8 cellular contexts compared by ENCODE assay signal in the genomic region with DNA sequence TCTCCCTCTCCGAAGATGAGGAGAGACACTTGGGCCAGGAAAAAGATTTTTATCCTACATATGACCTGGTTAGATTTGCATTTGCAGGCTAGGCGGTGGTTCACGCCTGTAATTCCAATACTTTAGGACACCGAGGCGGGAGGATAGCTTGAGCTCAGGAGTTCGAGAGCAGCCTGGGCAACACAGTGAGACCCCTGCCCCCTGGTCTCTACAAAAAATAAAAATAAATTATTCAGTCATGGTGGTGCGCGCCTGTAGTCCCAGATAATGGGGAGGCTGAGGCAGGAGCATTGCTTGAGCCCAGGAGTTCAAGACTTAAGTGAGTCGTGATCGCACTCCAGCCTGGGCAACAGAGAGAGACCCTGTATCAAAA. TPM values are rescaled to one million over a fixed set of nuclear protein-coding genes. Genes with fewer than 3 reads are reported as not detected.
DNase-seq lines count a peak whose midpoint lies in the region; ATAC-seq and TF ChIP-seq lines count a peak whose summit lies in the region.

No MANE protein-coding gene starts in this region.

- H3K4me3 Mint-ChIP-seq in T-helper 2 cell treated with Interferon-gamma antibody and Interleukin-4, amounts not matched to agents 5 μg/mL and 100 μg/mL, for 36 hours = peak overlapping the region; percentile 94
- peak overlapping the region; percentile 89 for H3K4me3 Mint-ChIP-seq in activated naive CD8-positive, alpha-beta T cell treated with anti-CD3 and anti-CD28 coated beads, Interleukin-2, amount 10 ng/mL, durations not matched to agents 7 days and 5 days

- peaks cover 0 to 31% of the 10 kb centered on the region in 2 donors for H3K36me3 ChIP-seq in left lung

- H3K9me3 Mint-ChIP-seq in T-helper 2 cell treated with Interferon-gamma antibody and Interleukin-4, amounts not matched to agents 5 μg/mL and 100 μg/mL, for 36 hours = no peaks in the 10 kb centered on the region
- H3K9me3 Mint-ChIP-seq in activated naive CD8-positive, alpha-beta T cell treated with anti-CD3 and anti-CD28 coated beads, Interleukin-2, amount 10 ng/mL, durations not matched to agents 7 days and 5 days = no peaks in the 10 kb centered on the region

- no peak overlapping the region for H3K27ac Mint-ChIP-seq in T-helper 2 cell treated with Interferon-gamma antibody and Interleukin-4, amounts not matched to agents 5 μg/mL and 100 μg/mL, for 36 hours
- peak overlapping the region; percentile 85 for H3K27ac Mint-ChIP-seq in activated naive CD8-positive, alpha-beta T cell treated with anti-CD3 and anti-CD28 coated beads, Interleukin-2, amount 10 ng/mL, durations not matched to agents 7 days and 5 days

- ATAC-seq in activated naive CD8-positive, alpha-beta T cell treated with anti-CD3 and anti-CD28 coated beads, Interleukin-2, amount 10 ng/mL, durations not matched to agents 7 days and 5 days (ENCODE audit: low read depth) = no peak
- no peak for ATAC-seq in left lung

- H3K36me3 Mint-ChIP-seq in T-helper 2 cell treated with Interferon-gamma antibody and Interleukin-4, amounts not matched to agents 5 μg/mL and 100 μg/mL, for 36 hours (ENCODE audit: low read depth) = peaks cover 12% of the 10 kb centered on the region
- peaks cover 9% of the 10 kb centered on the region for H3K36me3 Mint-ChIP-seq in activated naive CD8-positive, alpha-beta T cell treated with anti-CD3 and anti-CD28 coated beads, Interleukin-2, amount 10 ng/mL, durations not matched to agents 7 days and 5 days

- H3K4me1 ChIP-seq in left lung = peaks cover 2 to 17% of the 10 kb centered on the region in 2 donors

- POLR2A ChIA-PET in activated naive CD8-positive, alpha-beta T cell treated with anti-CD3 and anti-CD28 coated beads, Interleukin-2, amount 10 ng/mL, durations not matched to agents 7 days and 5 days (lab: Charles Lee) = interaction anchor here (0.6 to 2.4 kb wide), 12 partner anchors 8 to 313 kb away, joined by 3 to 21 read pairs (median 4); a partner anchor contains a TSS

- no peaks in the 10 kb centered on the region for H3K27me3 ChIP-seq in left lung

- no peak for DNase-seq in T-helper 2 cell treated with Interferon-gamma antibody and Interleukin-4, amounts not matched to agents 5 μg/mL and 100 μg/mL, for 36 hours (ENCODE audit: low spot score)
- DNase-seq in T-helper 2 cell = no peak
- no peak for DNase-seq in activated naive CD8-positive, alpha-beta T cell treated with anti-CD3 and anti-CD28 coated beads, Interleukin-2, amount 10 ng/mL, durations not matched to agents 7 days and 5 days
- DNase-seq in left lung = no peak
- DNase-seq in substantia nigra (lab: John Stamatoyannopoulos, UW) = peak in 1 of 49 donors; percentile 21
- DNase-seq in LoVo (ENCODE audit: low spot score) = no peak
- no peak for DNase-seq in cerebellar cortex (ENCODE audit: low spot score)
- no peak for DNase-seq in OCI-M2 (lab: John Stamatoyannopoulos, UW; ENCODE audit: unreplicated experiment)

- peaks cover 11% of the 10 kb centered on the region for H3K4me1 Mint-ChIP-seq in T-helper 2 cell treated with Interferon-gamma antibody and Interleukin-4, amounts not matched to agents 5 μg/mL and 100 μg/mL, for 36 hours (ENCODE audit: low read depth)
- H3K4me1 Mint-ChIP-seq in activated naive CD8-positive, alpha-beta T cell treated with anti-CD3 and anti-CD28 coated beads, Interleukin-2, amount 10 ng/mL, durations not matched to agents 7 days and 5 days = peaks cover 14% of the 10 kb centered on the region

- no peaks in the 10 kb centered on the region for H3K9me3 ChIP-seq in left lung

- H3K27me3 Mint-ChIP-seq in T-helper 2 cell treated with Interferon-gamma antibody and Interleukin-4, amounts not matched to agents 5 μg/mL and 100 μg/mL, for 36 hours (ENCODE audit: low read depth) = no peaks in the 10 kb centered on the region
- H3K27me3 Mint-ChIP-seq in activated naive CD8-positive, alpha-beta T cell treated with anti-CD3 and anti-CD28 coated beads, Interleukin-2, amount 10 ng/mL, durations not matched to agents 7 days and 5 days = no peaks in the 10 kb centered on the region

- TF ChIP-seq CTCF in left lung (IDR thresholded peaks at IDR 0.05) = no peak

- H3K4me3 ChIP-seq in left lung = peak overlapping the region; percentile 69 to 92

- intact Hi-C loops in left lung (cut with DNase I) = no loop called here

- H3K27ac ChIP-seq in left lung (peak overlapping the region in 1 of 2 donors; percentile 48), substantia nigra (ENCODE audit: low read depth, low read length, poor library complexity, severe bottlenecking) (peak overlapping the region; percentile 68)

RNA-seq across cellular contexts. Expression of a gene that starts 7.9 kb away (rescaled TPM):
- 10 to 100 TPM; 48.1 to 50.1 TPM for total RNA-seq in activated naive CD8-positive, alpha-beta T cell treated with anti-CD3 and anti-CD28 coated beads, Interleukin-2, amount 10 ng/mL, durations not matched to agents 7 days and 5 days
- total RNA-seq in left lung = 10 to 100 TPM; 21.7 to 26.2 TPM

RNA-seq across cellular contexts. Expression of a gene that starts 12.5 kb away (rescaled TPM):
- 10 to 100 TPM; 88.4 TPM for total RNA-seq in activated naive CD8-positive, alpha-beta T cell treated with anti-CD3 and anti-CD28 coated beads, Interleukin-2, amount 10 ng/mL, durations not matched to agents 7 days and 5 days
- total RNA-seq in left lung = 10 to 100 TPM; 91.5 to 92.2 TPM

RNA-seq across cellular contexts. Expression of a gene that starts 13.3 kb away (rescaled TPM):
- total RNA-seq in activated naive CD8-positive, alpha-beta T cell treated with anti-CD3 and anti-CD28 coated beads, Interleukin-2, amount 10 ng/mL, durations not matched to agents 7 days and 5 days = 10 to 100 TPM; 84.0 to 90.7 TPM
- 10 to 100 TPM; 30.8 to 37.9 TPM for total RNA-seq in left lung

RNA-seq across cellular contexts. Expression of a gene that starts 27.5 kb away (rescaled TPM):
- total RNA-seq in activated naive CD8-positive, alpha-beta T cell treated with anti-CD3 and anti-CD28 coated beads, Interleukin-2, amount 10 ng/mL, durations not matched to agents 7 days and 5 days = under 1 TPM in 1 of 2 experiments, not detected in 1; 0.40 TPM
- 1 to 10 TPM in 1 of 2 donors, under 1 TPM in 1; 0.52 to 4.4 TPM for total RNA-seq in left lung

RNA-seq across cellular contexts. Expression of a gene that starts 27.9 kb away (rescaled TPM):
- 10 to 100 TPM; 23.1 to 23.2 TPM for total RNA-seq in activated naive CD8-positive, alpha-beta T cell treated with anti-CD3 and anti-CD28 coated beads, Interleukin-2, amount 10 ng/mL, durations not matched to agents 7 days and 5 days
- 10 to 100 TPM; 16.8 to 18.0 TPM for total RNA-seq in left lung
